Comparison of ENCODE assay signal across 23 cellular contexts in the genomic region with DNA sequence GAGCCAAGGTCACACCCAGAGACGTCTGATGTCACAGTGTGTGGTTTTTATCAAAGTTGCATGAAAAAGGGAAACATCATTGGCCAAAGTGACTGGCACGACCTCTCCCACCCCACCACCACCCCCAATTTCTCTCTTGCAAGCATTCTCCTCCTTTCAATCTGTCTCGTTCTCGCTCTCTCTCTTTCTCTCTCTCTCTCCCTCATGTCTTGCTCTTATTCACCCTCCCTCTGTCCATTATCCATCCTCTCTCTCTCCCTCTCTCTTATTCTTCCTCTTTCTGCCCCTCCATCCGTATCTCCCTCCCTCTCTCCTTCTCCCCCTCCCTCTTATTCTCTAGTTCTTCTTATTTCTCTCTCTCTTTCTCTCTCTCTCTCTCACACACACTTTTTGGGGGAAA.
"Had no signal": no experiment of that assay in that cellular context is flagged by ENCODE, and none has a peak within 500 bp of the region (broad histone marks: within the 10 kb centered on the region; RNA-seq: fewer than 3 reads in every experiment).

No MANE protein-coding gene starts in this region.

- H3K9me3 Mint-ChIP-seq: central memory CD8-positive, alpha-beta T cell; naive B cell; nephron; stimulated activated naive B cell treated with anti-CD40 and anti-IgM and Interleukin-4, amounts not matched to agents 10 μg/mL and 1 μg/mL and 100 μg/mL, for 72 hours; stimulated activated naive CD8-positive, alpha-beta T cell treated with anti-CD3 and anti-CD28 coated beads, Interleukin-15, Interleukin-2, amounts not matched to agents 100 ng/mL and 50 ng/mL, for 24 hours had no signal

- H3K4me3 Mint-ChIP-seq: central memory CD8-positive, alpha-beta T cell; naive B cell; nephron; stimulated activated naive B cell treated with anti-CD40 and anti-IgM and Interleukin-4, amounts not matched to agents 10 μg/mL and 1 μg/mL and 100 μg/mL, for 72 hours; stimulated activated naive CD8-positive, alpha-beta T cell treated with anti-CD3 and anti-CD28 coated beads, Interleukin-15, Interleukin-2, amounts not matched to agents 100 ng/mL and 50 ng/mL, for 24 hours had no signal

- H3K27me3 Mint-ChIP-seq: stimulated activated naive CD8-positive, alpha-beta T cell treated with anti-CD3 and anti-CD28 coated beads, Interleukin-15, Interleukin-2, amounts not matched to agents 100 ng/mL and 50 ng/mL, for 24 hours had no signal

- H3K9me3 ChIP-seq: heart left ventricle, lower lobe of right lung, mucosa of descending colon, ovary, right lobe of liver, thoracic aorta, tibial nerve, upper lobe of left lung had no signal

- H3K36me3 Mint-ChIP-seq: naive B cell; stimulated activated naive B cell treated with anti-CD40 and anti-IgM and Interleukin-4, amounts not matched to agents 10 μg/mL and 1 μg/mL and 100 μg/mL, for 72 hours had no signal

- H3K27me3 ChIP-seq: heart left ventricle, hepatocyte, ovary, right lobe of liver, tibial nerve, upper lobe of left lung had no signal

- H3K27ac ChIP-seq: heart left ventricle, hepatocyte, lower lobe of right lung, ovary, right lobe of liver, tibial nerve, upper lobe of left lung had no signal

- H3K4me2 ChIP-seq: hepatocyte had no signal

- H3K27ac Mint-ChIP-seq: naive B cell; stimulated activated naive B cell treated with anti-CD40 and anti-IgM and Interleukin-4, amounts not matched to agents 10 μg/mL and 1 μg/mL and 100 μg/mL, for 72 hours; stimulated activated naive CD8-positive, alpha-beta T cell treated with anti-CD3 and anti-CD28 coated beads, Interleukin-15, Interleukin-2, amounts not matched to agents 100 ng/mL and 50 ng/mL, for 24 hours had no signal

- H3K4me3 ChIP-seq: coronary artery, heart left ventricle, hepatocyte, lower lobe of right lung, mucosa of descending colon, ovary, right lobe of liver, thoracic aorta, tibial nerve, upper lobe of left lung had no signal

- DNase-seq: dermis blood vessel endothelial cell; effector memory CD4-positive, alpha-beta T cell; erythroblast; left ventricle myocardium superior; mucosa of descending colon; naive B cell; nucleus accumbens; ovary; right lobe of liver; small intestine; stimulated activated CD4-positive, alpha-beta T cell treated with anti-CD3 and anti-CD28 coated beads, Interleukin-15, amount 100 ng/mL, for 24 hours; stimulated activated CD4-positive, alpha-beta T cell treated with anti-CD3 and anti-CD28 coated beads, Interleukin-2, amount 100 ng/mL, for 48 hours; stimulated activated naive B cell treated with anti-CD40 and anti-IgM and Interleukin-4, amounts not matched to agents 10 μg/mL and 1 μg/mL and 100 μg/mL, for 72 hours had no signal

- H3K4me1 Mint-ChIP-seq: central memory CD8-positive, alpha-beta T cell had no signal

- H3K4me1 ChIP-seq: lower lobe of right lung, right lobe of liver, upper lobe of left lung had no signal

- ATAC-seq: left ventricle myocardium superior; lower lobe of right lung; mucosa of descending colon; right lobe of liver; stimulated activated naive B cell treated with anti-CD40 and anti-IgM and Interleukin-4, amounts not matched to agents 10 μg/mL and 1 μg/mL and 100 μg/mL, for 72 hours had no signal

- H3K36me3 ChIP-seq: lower lobe of right lung, ovary, right lobe of liver, upper lobe of left lung had no signal
